Comparison of ENCODE assay signal across 17 cellular contexts in genomic region chr2:70663411-70663810, GRCh38.
A peak's percentile ranks its signal among the peaks of the same experiment; 100 is the strongest.
DNase-seq lines count a peak whose midpoint lies in the region; ATAC-seq and TF ChIP-seq lines count a peak whose summit lies in the region.
"Had no signal": no experiment of that assay in that cellular context is flagged by ENCODE, and none has a peak within 500 bp of the region (broad histone marks: within the 10 kb centered on the region; RNA-seq: fewer than 3 reads in every experiment).

No MANE protein-coding gene starts in this region.

- peak; percentile 22 for DNase-seq in activated T-cell treated with anti-CD3 and anti-CD28 coated beads, Interleukin-2, amount 50 U/mL, for 24 hours
- DNase-seq in activated T-cell treated with anti-CD3 and anti-CD28 coated beads for 4 hours (no peak), SIG-M5 treated with dmso at 0.1 percent for 504 hours (lab: John Stamatoyannopoulos, UW; ENCODE audit: unreplicated experiment) (no peak), activated gamma-delta T cell treated with Interleukin-2 at 50 U/mL for 16 hours (no peak), MCF 10A (ENCODE audit: unreplicated experiment) (no peak)
- DNase-seq in activated CD8-positive, alpha-beta memory T cell treated with anti-CD3 and anti-CD28 coated beads, Interleukin-2, amount 50 U/mL, for 48 hours, result peak; percentile 29
- DNase-seq in naive thymus-derived CD4-positive, alpha-beta T cell, result no peak
- no peak for DNase-seq in stimulated activated naive B cell treated with anti-CD40 and anti-IgM and Interleukin-4, amounts not matched to agents 10 μg/mL and 1 μg/mL and 100 μg/mL, for 72 hours
- DNase-seq: 8988T; BE2C; C1 segment of cervical spinal cord; CD4-positive, CD25-positive, alpha-beta regulatory T cell; DMS153; DMS79; GDM1; GM23248 had no signal

- peaks cover 3 to 16% of the 10 kb centered on the region in 2 donors for H3K4me1 ChIP-seq in naive thymus-derived CD4-positive, alpha-beta T cell (ENCODE audit: control insufficient read depth in 2 of 2, insufficient read depth in 2 of 2, low read length in 2 of 2)
- H3K4me1 ChIP-seq: BE2C, HAP-1 had no signal

- peaks cover 19% of the 10 kb centered on the region for H3K4me1 Mint-ChIP-seq in activated T-cell treated with anti-CD3 and anti-CD28 coated beads, Interleukin-2, amount 50 U/mL, for 24 hours (ENCODE audit: low read depth)
- peaks cover 11 to 58% (median 42%) of the 10 kb centered on the region in 7 donors for H3K4me1 Mint-ChIP-seq in naive thymus-derived CD4-positive, alpha-beta T cell
- H3K4me1 Mint-ChIP-seq in stimulated activated naive B cell treated with anti-CD40 and anti-IgM and Interleukin-4, amounts not matched to agents 10 μg/mL and 1 μg/mL and 100 μg/mL, for 72 hours, result no peaks in the 10 kb centered on the region
- H3K4me1 Mint-ChIP-seq in MCF 10A (ENCODE audit: insufficient read depth, unreplicated experiment), result no peaks in the 10 kb centered on the region

- no peaks in the 10 kb centered on the region for H3K9me3 ChIP-seq in naive thymus-derived CD4-positive, alpha-beta T cell (ENCODE audit: control insufficient read depth in 2 of 3, low read length in 3 of 3)
- H3K9me3 ChIP-seq: BE2C, HAP-1 had no signal

- H3K36me3 ChIP-seq in naive thymus-derived CD4-positive, alpha-beta T cell (ENCODE audit: control insufficient read depth in 2 of 3, insufficient read depth in 3 of 3, low read length in 3 of 3), result no peaks in the 10 kb centered on the region
- H3K36me3 ChIP-seq: BE2C had no signal

- no peaks in the 10 kb centered on the region for H3K27me3 ChIP-seq in naive thymus-derived CD4-positive, alpha-beta T cell (ENCODE audit: control insufficient read depth in 2 of 2, insufficient read depth in 2 of 2, low read length in 2 of 2)
- H3K27me3 ChIP-seq: BE2C had no signal

- POLR2A ChIA-PET in naive thymus-derived CD4-positive, alpha-beta T cell (lab: Charles Lee), result interaction anchor here (0.6 kb wide), 1 partner anchor 372 kb away, joined by 3 read pairs; no protein-coding TSS in a partner anchor
- POLR2A ChIA-PET in MCF 10A (lab: Yijun Ruan, JAX), result no interaction called here

- no peak overlapping the region for H3K27ac ChIP-seq in naive thymus-derived CD4-positive, alpha-beta T cell (ENCODE audit: low read depth, low read length)
- H3K27ac ChIP-seq: GM23248 had no signal

- H3K4me3 ChIP-seq in naive thymus-derived CD4-positive, alpha-beta T cell (ENCODE audit: low read length), result no peak overlapping the region
- H3K4me3 ChIP-seq: GM23248, HAP-1 had no signal

- no peak for TF ChIP-seq CTCF in MCF 10A (IDR thresholded peaks at IDR 0.05; ENCODE audit: unreplicated experiment)

- CTCF ChIA-PET in naive thymus-derived CD4-positive, alpha-beta T cell (lab: Charles Lee), result interaction anchor here (1.4 to 1.9 kb wide), 2 partner anchors 8 to 360 kb away, joined by 4 read pairs; no protein-coding TSS in a partner anchor
- CTCF ChIA-PET in MCF 10A (lab: Yijun Ruan, JAX), result interaction anchor here (0.6 to 1.0 kb wide), 3 partner anchors 208 to 285 kb away, joined by 3 read pairs; no protein-coding TSS in a partner anchor

- H3K4me3 Mint-ChIP-seq in activated T-cell treated with anti-CD3 and anti-CD28 coated beads, Interleukin-2, amount 50 U/mL, for 24 hours, result no peak overlapping the region
- H3K4me3 Mint-ChIP-seq in naive thymus-derived CD4-positive, alpha-beta T cell, result peak overlapping the region in 5 of 10 donors; percentile 39 to 63 (median 40)
- no peak overlapping the region for H3K4me3 Mint-ChIP-seq in stimulated activated naive B cell treated with anti-CD40 and anti-IgM and Interleukin-4, amounts not matched to agents 10 μg/mL and 1 μg/mL and 100 μg/mL, for 72 hours
- no peak overlapping the region for H3K4me3 Mint-ChIP-seq in MCF 10A (ENCODE audit: unreplicated experiment)
- H3K4me3 Mint-ChIP-seq: CD4-positive, CD25-positive, alpha-beta regulatory T cell had no signal

- H3K9me3 Mint-ChIP-seq in activated T-cell treated with anti-CD3 and anti-CD28 coated beads, Interleukin-2, amount 50 U/mL, for 24 hours, result no peaks in the 10 kb centered on the region
- H3K9me3 Mint-ChIP-seq in naive thymus-derived CD4-positive, alpha-beta T cell, result peaks cover 0 to 13% (median 0%) of the 10 kb centered on the region in 11 donors
- no peaks in the 10 kb centered on the region for H3K9me3 Mint-ChIP-seq in stimulated activated naive B cell treated with anti-CD40 and anti-IgM and Interleukin-4, amounts not matched to agents 10 μg/mL and 1 μg/mL and 100 μg/mL, for 72 hours
- H3K9me3 Mint-ChIP-seq in MCF 10A (ENCODE audit: unreplicated experiment), result no peaks in the 10 kb centered on the region

- H3K27ac Mint-ChIP-seq in activated T-cell treated with anti-CD3 and anti-CD28 coated beads, Interleukin-2, amount 50 U/mL, for 24 hours, result no peak overlapping the region
- H3K27ac Mint-ChIP-seq in naive thymus-derived CD4-positive, alpha-beta T cell, result peak overlapping the region in 8 of 9 donors; percentile 49 to 97 (median 76)
- H3K27ac Mint-ChIP-seq in stimulated activated naive B cell treated with anti-CD40 and anti-IgM and Interleukin-4, amounts not matched to agents 10 μg/mL and 1 μg/mL and 100 μg/mL, for 72 hours, result peak overlapping the region; percentile 15
- no peak overlapping the region for H3K27ac Mint-ChIP-seq in MCF 10A (ENCODE audit: low read depth, unreplicated experiment)
- H3K27ac Mint-ChIP-seq: CD4-positive, CD25-positive, alpha-beta regulatory T cell had no signal

- ATAC-seq in naive thymus-derived CD4-positive, alpha-beta T cell, result no peak
- ATAC-seq in stimulated activated naive B cell treated with anti-CD40 and anti-IgM and Interleukin-4, amounts not matched to agents 10 μg/mL and 1 μg/mL and 100 μg/mL, for 72 hours (replicated peaks), result no peak

- no peaks in the 10 kb centered on the region for H3K36me3 Mint-ChIP-seq in activated T-cell treated with anti-CD3 and anti-CD28 coated beads, Interleukin-2, amount 50 U/mL, for 24 hours (ENCODE audit: low read depth)
- H3K36me3 Mint-ChIP-seq in naive thymus-derived CD4-positive, alpha-beta T cell, result peaks cover 4 to 25% (median 10%) of the 10 kb centered on the region in 5 donors
- H3K36me3 Mint-ChIP-seq in stimulated activated naive B cell treated with anti-CD40 and anti-IgM and Interleukin-4, amounts not matched to agents 10 μg/mL and 1 μg/mL and 100 μg/mL, for 72 hours, result peaks cover 16 to 23% of the 10 kb centered on the region in 2 donors
- H3K36me3 Mint-ChIP-seq in MCF 10A (ENCODE audit: insufficient read depth, unreplicated experiment), result no peaks in the 10 kb centered on the region
- H3K36me3 Mint-ChIP-seq: CD4-positive, CD25-positive, alpha-beta regulatory T cell had no signal

- intact Hi-C loops in naive thymus-derived CD4-positive, alpha-beta T cell (cut with micrococcal nuclease), result no loop called here
- intact Hi-C loops in MCF 10A (cut with micrococcal nuclease), result no loop called here

- BruUV-seq in MCF 10A (replicated peaks; lab: Mats Ljungman, UMichigan), result no TSS peak

- H3K27me3 Mint-ChIP-seq in activated T-cell treated with anti-CD3 and anti-CD28 coated beads, Interleukin-2, amount 50 U/mL, for 24 hours, result no peaks in the 10 kb centered on the region
- no peaks in the 10 kb centered on the region for H3K27me3 Mint-ChIP-seq in naive thymus-derived CD4-positive, alpha-beta T cell
- H3K27me3 Mint-ChIP-seq in stimulated activated naive B cell treated with anti-CD40 and anti-IgM and Interleukin-4, amounts not matched to agents 10 μg/mL and 1 μg/mL and 100 μg/mL, for 72 hours, result no peaks in the 10 kb centered on the region
- H3K27me3 Mint-ChIP-seq in MCF 10A (ENCODE audit: insufficient read depth, unreplicated experiment), result peaks cover 33% of the 10 kb centered on the region

Comparison
In these comparisons a context has a peak if more than half of its experiments do, and no peak if none do; other contexts are left out.
1. DNase-seq: peak in activated T-cell treated with anti-CD3 and anti-CD28 coated beads, Interleukin-2, amount 50 U/mL, for 24 hours (single experiment) and activated CD8-positive, alpha-beta memory T cell treated with anti-CD3 and anti-CD28 coated beads, Interleukin-2, amount 50 U/mL, for 48 hours (single experiment); none in activated T-cell treated with anti-CD3 and anti-CD28 coated beads for 4 hours (single experiment), naive thymus-derived CD4-positive, alpha-beta T cell (0 of 9), stimulated activated naive B cell treated with anti-CD40 and anti-IgM and Interleukin-4, amounts not matched to agents 10 μg/mL and 1 μg/mL and 100 μg/mL, for 72 hours (single experiment), SIG-M5 treated with dmso at 0.1 percent for 504 hours (single experiment), activated gamma-delta T cell treated with Interleukin-2 at 50 U/mL for 16 hours (single experiment) and MCF 10A (single experiment).
2. H3K27ac Mint-ChIP-seq: peak in naive thymus-derived CD4-positive, alpha-beta T cell (8 of 9) and stimulated activated naive B cell treated with anti-CD40 and anti-IgM and Interleukin-4, amounts not matched to agents 10 μg/mL and 1 μg/mL and 100 μg/mL, for 72 hours (single experiment); none in activated T-cell treated with anti-CD3 and anti-CD28 coated beads, Interleukin-2, amount 50 U/mL, for 24 hours (single experiment) and MCF 10A (single experiment).